In the genomic region with DNA sequence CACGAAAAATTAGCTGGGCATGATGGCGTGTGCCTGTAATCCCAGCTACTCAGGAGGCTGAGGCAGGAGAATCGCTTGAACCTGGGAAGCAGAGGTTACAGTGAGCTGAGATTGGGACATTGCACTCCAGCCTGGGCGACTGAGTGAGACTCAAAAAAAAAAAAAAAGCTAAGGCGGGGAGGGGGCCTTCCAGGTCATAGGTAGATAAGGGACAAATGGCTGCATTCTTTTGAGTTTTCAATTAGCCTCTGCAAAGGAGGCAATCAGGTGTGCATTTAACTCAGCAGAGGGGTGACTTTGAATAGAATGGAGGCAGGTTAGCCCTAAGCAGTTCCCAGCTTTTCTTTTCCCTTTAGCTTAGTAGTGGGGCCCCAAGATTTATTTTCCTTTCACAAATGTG, we compare ENCODE assay signal across 8 cellular contexts. TPM values are rescaled to one million over a fixed set of nuclear protein-coding genes. Genes with fewer than 3 reads are reported as not detected.
DNase-seq lines count a peak whose midpoint lies in the region; ATAC-seq and TF ChIP-seq lines count a peak whose summit lies in the region.

No MANE protein-coding gene starts in this region.

- no peaks in the 10 kb centered on the region for H3K36me3 ChIP-seq in Panc1 (ENCODE audit: control insufficient read depth, insufficient read depth, low read length)
- no peaks in the 10 kb centered on the region for H3K36me3 ChIP-seq in fibroblast of lung (ENCODE audit: control insufficient read depth, insufficient read depth, low read length)
- no peaks in the 10 kb centered on the region for H3K36me3 ChIP-seq in gastrocnemius medialis

- H3K79me2 ChIP-seq in fibroblast of lung (ENCODE audit: control insufficient read depth, insufficient read depth, low read length), result peaks cover 5% of the 10 kb centered on the region

- no peak for TF ChIP-seq POLR2A in gastrocnemius medialis (IDR thresholded peaks at IDR 0.05)

- no peaks in the 10 kb centered on the region for H3K27me3 ChIP-seq in Panc1 (ENCODE audit: control insufficient read depth, insufficient read depth, low read length)
- H3K27me3 ChIP-seq in fibroblast of lung (ENCODE audit: control insufficient read depth, insufficient read depth, low read length), result peaks cover 2% of the 10 kb centered on the region
- H3K27me3 ChIP-seq in gastrocnemius medialis, result no peaks in the 10 kb centered on the region

- TF ChIP-seq CTCF in GM12865 (IDR thresholded peaks at IDR 0.05; ENCODE audit: insufficient read depth, low read depth, low read length, missing control alignments) (no peak), Panc1 (IDR thresholded peaks at IDR 0.05) (no peak), fibroblast of lung (conservative IDR thresholded peaks at IDR 0.05 in 1 of 2, IDR thresholded peaks at IDR 0.05 in 1 of 2; ENCODE audit: low read depth in 1 of 2, low read length in 2 of 2) (no peak), gastrocnemius medialis (IDR thresholded peaks at IDR 0.05 in 4 of 5, conservative IDR thresholded peaks at IDR 0.05 in 1 of 5) (no peak)

- H3K4me3 ChIP-seq in GM12865 (ENCODE audit: low read depth, low read length) (peak overlapping the region; percentile 97; the same call in 1 of the 2 replicates), Panc1 (ENCODE audit: low read depth in 2 of 2, low read length in 2 of 2) (peak overlapping the region; percentile 82 to 87), fibroblast of lung (replicated peaks in 1 of 4; ENCODE audit: control extremely low read depth in 1 of 4, insufficient read depth in 1 of 4, low read depth in 3 of 4, low read length in 4 of 4) (peak overlapping the region; percentile 72 to 84 (median 76)), gastrocnemius medialis (peak overlapping the region; percentile 67 to 91 (median 82))

- no peak for DNase-seq in GM12865 (ENCODE audit: low read depth)
- no peak for DNase-seq in Panc1 (ENCODE audit: low read depth, low spot score)
- no peak for DNase-seq in fibroblast of lung (ENCODE audit: low read depth in 2 of 2)
- no peak for DNase-seq in gastrocnemius medialis
- no peak for DNase-seq in Ammon's horn (ENCODE audit: low spot score)

- intact Hi-C loops in Panc1 (cut with micrococcal nuclease; ENCODE audit: unreplicated experiment) (no loop called here), gastrocnemius medialis (cut with DNase I; ENCODE audit: low total_unique reads) (no loop called here)

- H2AFZ ChIP-seq in fibroblast of lung (ENCODE audit: low read length), result no peak overlapping the region

- no peaks in the 10 kb centered on the region for H3K9me3 ChIP-seq in Panc1 (ENCODE audit: control insufficient read depth, insufficient read depth, low read depth, low read length)
- no peaks in the 10 kb centered on the region for H3K9me3 ChIP-seq in fibroblast of lung (ENCODE audit: control insufficient read depth, insufficient read depth, low read depth, low read length)
- H3K9me3 ChIP-seq in gastrocnemius medialis, result no peaks in the 10 kb centered on the region

- no peak overlapping the region for H3K9ac ChIP-seq in fibroblast of lung (ENCODE audit: insufficient read depth, low read length)

- no peaks in the 10 kb centered on the region for H4K20me1 ChIP-seq in fibroblast of lung (ENCODE audit: control insufficient read depth, extremely low read depth, insufficient read depth, low read length)

- in situ Hi-C loops in Panc1 (cut with HindIII; ENCODE audit: low pct_unique_long_range_greater_than_20kb, low sequenced_read_pairs) (no loop called here), gastrocnemius medialis (cut with MboI; ENCODE audit: low sequenced_read_pairs in 4 of 4) (no loop called here)

- POLR2A ChIA-PET in Panc1 (lab: Charles Lee), result interaction anchor here (0.6 kb wide), 1 partner anchor 159 kb away, joined by 3 read pairs; no protein-coding TSS in a partner anchor

- CTCF ChIA-PET in Panc1 (lab: Charles Lee), result interaction anchor here (1.0 kb wide), 1 partner anchor 71 kb away, joined by 3 read pairs; a partner anchor contains a TSS

- no TSS peak for BruUV-seq in Panc1 (replicated peaks; lab: Mats Ljungman, UMichigan)

- H3K4me1 ChIP-seq in Panc1 (ENCODE audit: control insufficient read depth, insufficient read depth, low read length) (0 out of 2 replicates have a peak, but pooled peaks cover 3% of the 10 kb centered on the region), fibroblast of lung (ENCODE audit: control insufficient read depth, extremely low read depth, insufficient read depth, low read length) (peaks cover 6% of the 10 kb centered on the region), gastrocnemius medialis (peaks cover 9 to 15% of the 10 kb centered on the region in 2 donors)

- peak overlapping the region; percentile 93 for H3K4me2 ChIP-seq in fibroblast of lung (ENCODE audit: extremely low read depth, insufficient read depth, low read length)

- ATAC-seq in Panc1 (no peak), gastrocnemius medialis (no peak), GM21786 (IDR thresholded peaks at IDR 0.05; ENCODE audit: unreplicated experiment) (no peak), HG03520 (IDR thresholded peaks at IDR 0.05; ENCODE audit: unreplicated experiment) (no peak), HG03457 (IDR thresholded peaks at IDR 0.05; ENCODE audit: unreplicated experiment) (no peak)

- H3K27ac ChIP-seq in Panc1 (ENCODE audit: low read length) (peak overlapping the region; percentile 81; the same call in 1 of the 2 replicates), fibroblast of lung (ENCODE audit: insufficient read depth, low read length) (no peak overlapping the region), gastrocnemius medialis (peak overlapping the region in 1 of 4 donors; percentile 66)

RNA-seq across cellular contexts. Expression of a gene that starts 0.7 kb away (rescaled TPM):
- total RNA-seq in Panc1 (2021; ENCODE audit: unreplicated experiment), result 34.7 TPM
- 34.6 TPM for polyA plus RNA-seq in Panc1 (2012; ENCODE audit: insufficient read length)
- total RNA-seq in fibroblast of lung, result 16.7 and 31.5 TPM in 2 replicates
- polyA plus RNA-seq in fibroblast of lung, result 19.2 and 24.7 TPM in 2 replicates
- polyA plus RNA-seq in fibroblast of lung (2012), result 24.6 and 29.0 TPM in 2 replicates
- polyA minus RNA-seq in fibroblast of lung (ENCODE audit: low replicate concordance), result 52.3 and 129 TPM in 2 replicates
- 10 to 100 TPM in 1 of 4 donors, 1 to 10 TPM in 3; 6.0 to 11.8 (median 8.8) TPM for total RNA-seq in gastrocnemius medialis
